Comparison of ENCODE assay signal across 8 cellular contexts in genomic region chr6:82017316-82017715, GRCh38.
A peak's percentile ranks its signal among the peaks of the same experiment; 100 is the strongest.
DNase-seq lines count a peak whose midpoint lies in the region; ATAC-seq and TF ChIP-seq lines count a peak whose summit lies in the region.

No MANE protein-coding gene starts in this region.

- no peak overlapping the region for H2BK12ac ChIP-seq in H9 (ENCODE audit: insufficient read length, low read depth, low read length)

- ATAC-seq in RWPE2 (ENCODE audit: low read depth) (peak; percentile 98), gastroesophageal sphincter (peak; percentile 90), GM21515 (IDR thresholded peaks at IDR 0.05; ENCODE audit: unreplicated experiment) (no peak), HG02981 (IDR thresholded peaks at IDR 0.05; ENCODE audit: unreplicated experiment) (no peak)

- no peak overlapping the region for H4K91ac ChIP-seq in H9 (ENCODE audit: insufficient read length, low read depth, low read length)

- H3K14ac ChIP-seq in H9 (ENCODE audit: insufficient read depth, low read length) = no peak overlapping the region

- H3K36me3 ChIP-seq in RWPE2 (ENCODE audit: low read depth) (no peaks in the 10 kb centered on the region), gastroesophageal sphincter (no peaks in the 10 kb centered on the region), skeletal muscle satellite cell (ENCODE audit: insufficient read depth, low read length) (no peaks in the 10 kb centered on the region)

- H3K9me3 ChIP-seq in H9 (ENCODE audit: control insufficient read depth, low read depth, low read length) (no peaks in the 10 kb centered on the region), RWPE2 (ENCODE audit: severe bottlenecking) (no peaks in the 10 kb centered on the region), gastroesophageal sphincter (no peaks in the 10 kb centered on the region), skeletal muscle satellite cell (replicated peaks; ENCODE audit: low read length) (no peaks in the 10 kb centered on the region)

- H3K23me2 ChIP-seq in H9 (ENCODE audit: insufficient read length, low read depth, low read length, poor library complexity, severe bottlenecking) = no peaks in the 10 kb centered on the region

- H2AFZ ChIP-seq in H9 (ENCODE audit: low read length) = no peak overlapping the region

- no peak for TF ChIP-seq POLR2A in gastroesophageal sphincter (IDR thresholded peaks at IDR 0.05)

- H3K9ac ChIP-seq in H9 (ENCODE audit: extremely low read depth, insufficient read length, low read length) (no peak overlapping the region), skeletal muscle satellite cell (ENCODE audit: low read depth, low read length) (peak overlapping the region; percentile 15)

- H3K18ac ChIP-seq in H9 (ENCODE audit: insufficient read length, low read depth, low read length) = no peak overlapping the region

- H3K27me3 ChIP-seq in H9 (ENCODE audit: insufficient read depth, low read length) (no peaks in the 10 kb centered on the region), RWPE2 (ENCODE audit: insufficient read depth, poor library complexity, severe bottlenecking) (no peaks in the 10 kb centered on the region), gastroesophageal sphincter (no peaks in the 10 kb centered on the region), skeletal muscle satellite cell (ENCODE audit: control insufficient read depth, insufficient read depth, low read length) (no peaks in the 10 kb centered on the region)

- no peak overlapping the region for H4K5ac ChIP-seq in H9 (ENCODE audit: insufficient read length, low read depth, low read length)

- DNase-seq in H9 (peak; percentile 45), RWPE2 (ENCODE audit: low spot score) (peak; percentile 72), nucleus accumbens (lab: John Stamatoyannopoulos, UW) (no peak)
- DNase-seq in stimulated activated CD8-positive, alpha-beta memory T cell treated with anti-CD3 and anti-CD28 coated beads, Interleukin-4, amount 100 ng/mL, for 48 hours = no peak

- TF ChIP-seq CTCF in H9 (conservative IDR thresholded peaks at IDR 0.05) (no peak), RWPE2 (IDR thresholded peaks at IDR 0.05; ENCODE audit: poor library complexity, severe bottlenecking) (no peak), gastroesophageal sphincter (IDR thresholded peaks at IDR 0.05) (no peak)

- H2BK20ac ChIP-seq in H9 (ENCODE audit: low read depth, low read length, poor library complexity, severe bottlenecking) = no peak overlapping the region

- H2BK5ac ChIP-seq in H9 (ENCODE audit: insufficient read length, low read length) = no peak overlapping the region

- H3K79me1 ChIP-seq in H9 (ENCODE audit: insufficient read depth, low read depth, low read length, poor library complexity, severe bottlenecking) = no peaks in the 10 kb centered on the region

- peak overlapping the region in 1 of 3 experiments; percentile 12; a peak in 1 of 7 replicates for H3K27ac Mint-ChIP-seq in H9

- H2AK5ac ChIP-seq in H9 (ENCODE audit: insufficient read length, low read length) = no peak overlapping the region

- no peaks in the 10 kb centered on the region for H4K20me1 ChIP-seq in H9 (ENCODE audit: control insufficient read depth, insufficient read depth, insufficient read length)

- no peak overlapping the region for H4K8ac ChIP-seq in H9 (replicated peaks; ENCODE audit: insufficient read length, low read depth, low read length)

- no peak overlapping the region for H3K23ac ChIP-seq in H9 (ENCODE audit: insufficient read length, low read depth, low read length)

- no peak overlapping the region for H3K4me3 ChIP-seq in RWPE2 (ENCODE audit: severe bottlenecking)
- no peak overlapping the region for H3K4me3 ChIP-seq in gastroesophageal sphincter
- no peak overlapping the region for H3K4me3 ChIP-seq in skeletal muscle satellite cell (ENCODE audit: low read length)

- no peak overlapping the region for H3K27ac ChIP-seq in H9 (ENCODE audit: insufficient read length, low read depth, low read length)
- peak overlapping the region; percentile 58 for H3K27ac ChIP-seq in RWPE2 (ENCODE audit: poor library complexity, severe bottlenecking)
- peak overlapping the region; percentile 56 to 69 (median 64) for H3K27ac ChIP-seq in gastroesophageal sphincter

- no peaks in the 10 kb centered on the region for H3K79me2 ChIP-seq in H9 (ENCODE audit: insufficient read depth, low read length)

- no peak for TF ChIP-seq EP300 in gastroesophageal sphincter (IDR thresholded peaks at IDR 0.05)

- H3K4me3 Mint-ChIP-seq in H9 = no peak overlapping the region

- no peak overlapping the region for H2BK15ac ChIP-seq in H9 (ENCODE audit: low read depth, low read length)

- H3K27me3 Mint-ChIP-seq in H9 (ENCODE audit: low read depth) = no peaks in the 10 kb centered on the region

- H3K4me1 ChIP-seq in H9 (ENCODE audit: insufficient read depth, low read length) (no peaks in the 10 kb centered on the region), RWPE2 (ENCODE audit: insufficient read depth, poor library complexity, severe bottlenecking) (peaks cover 42% of the 10 kb centered on the region), gastroesophageal sphincter (peaks cover 4 to 31% (median 6%) of the 10 kb centered on the region in 3 donors), skeletal muscle satellite cell (ENCODE audit: control insufficient read depth, insufficient read depth, low read length) (peaks cover 76% of the 10 kb centered on the region)

- H3K56ac ChIP-seq in H9 (ENCODE audit: insufficient read length, low read depth, low read length) = no peak overlapping the region

- H3K4me2 ChIP-seq in H9 (ENCODE audit: insufficient read depth, insufficient read length, low read length) (no peak overlapping the region), skeletal muscle satellite cell (ENCODE audit: low read length) (peak overlapping the region; percentile 37)

- no peak overlapping the region for H2BK120ac ChIP-seq in H9 (ENCODE audit: low read depth, low read length, poor library complexity, severe bottlenecking)

- H3K4me1 Mint-ChIP-seq in H9 = peaks cover 4 to 6% of the 10 kb centered on the region in 2 experiments; a peak in 3 of 4 replicates

- H3K36me3 Mint-ChIP-seq in H9 (ENCODE audit: insufficient read depth in 1 of 3, low read depth in 3 of 3) = no peaks in the 10 kb centered on the region

- no peak overlapping the region for H3T11ph ChIP-seq in H9 (ENCODE audit: low read length)

- H3K9me3 Mint-ChIP-seq in H9 = no peaks in the 10 kb centered on the region

- H3K4ac ChIP-seq in H9 (ENCODE audit: low read depth, low read length) = no peak overlapping the region

Comparison
In these comparisons a context has a peak if more than half of its experiments do, and no peak if none do; other contexts are left out.
1. DNase-seq: peak in H9 (single experiment) and RWPE2 (single experiment); none in nucleus accumbens (0 of 56) and stimulated activated CD8-positive, alpha-beta memory T cell treated with anti-CD3 and anti-CD28 coated beads, Interleukin-4, amount 100 ng/mL, for 48 hours (single experiment).
2. ATAC-seq: peak in RWPE2 (single experiment) and gastroesophageal sphincter (single experiment); none in GM21515 (single experiment) and HG02981 (single experiment).